3 cellular contexts compared by ENCODE assay signal in the genomic region with DNA sequence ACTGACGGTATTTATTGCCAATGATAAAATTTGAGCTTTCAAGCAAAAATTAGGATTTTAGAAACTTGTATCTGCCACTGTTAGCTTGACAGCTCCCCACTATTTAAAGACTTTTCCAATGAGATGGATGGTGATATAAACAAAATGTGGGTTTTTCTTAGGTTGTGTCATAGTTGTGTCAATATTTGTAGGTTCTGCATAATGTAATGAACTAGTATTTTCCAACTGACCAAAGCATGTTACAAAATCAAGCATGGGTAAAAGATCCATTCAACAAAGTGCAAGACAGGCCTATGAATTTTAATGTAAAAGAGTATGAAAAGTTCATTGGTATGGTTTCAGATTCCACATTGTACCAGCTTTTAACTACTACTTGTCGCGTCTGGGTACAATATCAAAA.
TF ChIP-seq lines count a peak whose summit lies in the region.

No MANE protein-coding gene starts in this region.

TF ChIP-seq in A549, 52 proteins besides CTCF, POLR2A, EP300 and RAD21 (continued from another document):
- TF ChIP-seq, protein P1, sequence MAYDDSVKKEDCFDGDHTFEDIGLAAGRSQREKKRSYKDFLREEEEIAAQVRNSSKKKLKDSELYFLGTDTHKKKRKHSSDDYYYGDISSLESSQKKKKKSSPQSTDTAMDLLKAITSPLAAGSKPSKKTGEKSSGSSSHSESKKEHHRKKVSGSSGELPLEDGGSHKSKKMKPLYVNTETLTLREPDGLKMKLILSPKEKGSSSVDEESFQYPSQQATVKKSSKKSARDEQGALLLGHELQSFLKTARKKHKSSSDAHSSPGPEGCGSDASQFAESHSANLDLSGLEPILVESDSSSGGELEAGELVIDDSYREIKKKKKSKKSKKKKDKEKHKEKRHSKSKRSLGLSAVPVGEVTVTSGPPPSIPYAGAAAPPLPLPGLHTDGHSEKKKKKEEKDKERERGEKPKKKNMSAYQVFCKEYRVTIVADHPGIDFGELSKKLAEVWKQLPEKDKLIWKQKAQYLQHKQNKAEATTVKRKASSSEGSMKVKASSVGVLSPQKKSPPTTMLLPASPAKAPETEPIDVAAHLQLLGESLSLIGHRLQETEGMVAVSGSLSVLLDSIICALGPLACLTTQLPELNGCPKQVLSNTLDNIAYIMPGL (CRISPR knock-in tag; IDR thresholded peaks at IDR 0.05; ENCODE audit: borderline replicate concordance), result no peak
- no peak for TF ChIP-seq CBX2 (IDR thresholded peaks at IDR 0.05; ENCODE audit: borderline replicate concordance, low read depth)
- no peak for TF ChIP-seq PHF8 (IDR thresholded peaks at IDR 0.05; ENCODE audit: borderline replicate concordance, low read depth)
- TF ChIP-seq ESRRA (IDR thresholded peaks at IDR 0.05; ENCODE audit: borderline replicate concordance, low read length), result no peak
- no peak for TF ChIP-seq CBX8 (IDR thresholded peaks at IDR 0.05)
- TF ChIP-seq JUN (IDR thresholded peaks at IDR 0.05), result no peak
- TF ChIP-seq ZFP36 (IDR thresholded peaks at IDR 0.05; ENCODE audit: borderline replicate concordance, partially characterized antibody), result no peak
- no peak for TF ChIP-seq NR3C1 (IDR thresholded peaks at IDR 0.05)
- TF ChIP-seq CEBPB (IDR thresholded peaks at IDR 0.05), result no peak
- no peak for TF ChIP-seq ZNF302 (CRISPR knock-in tag; IDR thresholded peaks at IDR 0.05)

TF ChIP-seq in GM12878, 131 proteins besides CTCF, POLR2A, EP300 and RAD21 (continued from another document):
- TF ChIP-seq, protein P2, sequence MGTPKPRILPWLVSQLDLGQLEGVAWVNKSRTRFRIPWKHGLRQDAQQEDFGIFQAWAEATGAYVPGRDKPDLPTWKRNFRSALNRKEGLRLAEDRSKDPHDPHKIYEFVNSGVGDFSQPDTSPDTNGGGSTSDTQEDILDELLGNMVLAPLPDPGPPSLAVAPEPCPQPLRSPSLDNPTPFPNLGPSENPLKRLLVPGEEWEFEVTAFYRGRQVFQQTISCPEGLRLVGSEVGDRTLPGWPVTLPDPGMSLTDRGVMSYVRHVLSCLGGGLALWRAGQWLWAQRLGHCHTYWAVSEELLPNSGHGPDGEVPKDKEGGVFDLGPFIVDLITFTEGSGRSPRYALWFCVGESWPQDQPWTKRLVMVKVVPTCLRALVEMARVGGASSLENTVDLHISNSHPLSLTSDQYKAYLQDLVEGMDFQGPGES (IDR thresholded peaks at IDR 0.05), result no peak
- TF ChIP-seq SUPT20H (IDR thresholded peaks at IDR 0.05; ENCODE audit: borderline replicate concordance, control insufficient read depth, low read depth, low read length) (no peak), BHLHE40 (IDR thresholded peaks at IDR 0.05; ENCODE audit: borderline replicate concordance in 1 of 2, low read depth in 2 of 2, low read length in 1 of 2) (no peak), BCL11A (IDR thresholded peaks at IDR 0.05; ENCODE audit: low read depth, low read length) (no peak), TBL1XR1 (IDR thresholded peaks at IDR 0.05; ENCODE audit: low read depth, low read length) (no peak), TCF12 (IDR thresholded peaks at IDR 0.05; ENCODE audit: low read depth, low read length) (no peak), SREBF1 (IDR thresholded peaks at IDR 0.05; ENCODE audit: low read length) (no peak), NFXL1 (IDR thresholded peaks at IDR 0.05; ENCODE audit: borderline replicate concordance) (no peak)
- TF ChIP-seq, protein P3, sequence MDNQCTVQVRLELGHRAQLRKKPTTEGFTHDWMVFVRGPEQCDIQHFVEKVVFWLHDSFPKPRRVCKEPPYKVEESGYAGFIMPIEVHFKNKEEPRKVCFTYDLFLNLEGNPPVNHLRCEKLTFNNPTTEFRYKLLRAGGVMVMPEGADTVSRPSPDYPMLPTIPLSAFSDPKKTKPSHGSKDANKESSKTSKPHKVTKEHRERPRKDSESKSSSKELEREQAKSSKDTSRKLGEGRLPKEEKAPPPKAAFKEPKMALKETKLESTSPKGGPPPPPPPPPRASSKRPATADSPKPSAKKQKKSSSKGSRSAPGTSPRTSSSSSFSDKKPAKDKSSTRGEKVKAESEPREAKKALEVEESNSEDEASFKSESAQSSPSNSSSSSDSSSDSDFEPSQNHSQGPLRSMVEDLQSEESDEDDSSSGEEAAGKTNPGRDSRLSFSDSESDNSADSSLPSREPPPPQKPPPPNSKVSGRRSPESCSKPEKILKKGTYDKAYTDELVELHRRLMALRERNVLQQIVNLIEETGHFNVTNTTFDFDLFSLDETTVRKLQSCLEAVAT (IDR thresholded peaks at IDR 0.05), result no peak
- TF ChIP-seq, protein P4, sequence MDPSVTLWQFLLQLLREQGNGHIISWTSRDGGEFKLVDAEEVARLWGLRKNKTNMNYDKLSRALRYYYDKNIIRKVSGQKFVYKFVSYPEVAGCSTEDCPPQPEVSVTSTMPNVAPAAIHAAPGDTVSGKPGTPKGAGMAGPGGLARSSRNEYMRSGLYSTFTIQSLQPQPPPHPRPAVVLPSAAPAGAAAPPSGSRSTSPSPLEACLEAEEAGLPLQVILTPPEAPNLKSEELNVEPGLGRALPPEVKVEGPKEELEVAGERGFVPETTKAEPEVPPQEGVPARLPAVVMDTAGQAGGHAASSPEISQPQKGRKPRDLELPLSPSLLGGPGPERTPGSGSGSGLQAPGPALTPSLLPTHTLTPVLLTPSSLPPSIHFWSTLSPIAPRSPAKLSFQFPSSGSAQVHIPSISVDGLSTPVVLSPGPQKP (IDR thresholded peaks at IDR 0.05; ENCODE audit: low read depth, low read length), result no peak
- TF ChIP-seq, protein P5, sequence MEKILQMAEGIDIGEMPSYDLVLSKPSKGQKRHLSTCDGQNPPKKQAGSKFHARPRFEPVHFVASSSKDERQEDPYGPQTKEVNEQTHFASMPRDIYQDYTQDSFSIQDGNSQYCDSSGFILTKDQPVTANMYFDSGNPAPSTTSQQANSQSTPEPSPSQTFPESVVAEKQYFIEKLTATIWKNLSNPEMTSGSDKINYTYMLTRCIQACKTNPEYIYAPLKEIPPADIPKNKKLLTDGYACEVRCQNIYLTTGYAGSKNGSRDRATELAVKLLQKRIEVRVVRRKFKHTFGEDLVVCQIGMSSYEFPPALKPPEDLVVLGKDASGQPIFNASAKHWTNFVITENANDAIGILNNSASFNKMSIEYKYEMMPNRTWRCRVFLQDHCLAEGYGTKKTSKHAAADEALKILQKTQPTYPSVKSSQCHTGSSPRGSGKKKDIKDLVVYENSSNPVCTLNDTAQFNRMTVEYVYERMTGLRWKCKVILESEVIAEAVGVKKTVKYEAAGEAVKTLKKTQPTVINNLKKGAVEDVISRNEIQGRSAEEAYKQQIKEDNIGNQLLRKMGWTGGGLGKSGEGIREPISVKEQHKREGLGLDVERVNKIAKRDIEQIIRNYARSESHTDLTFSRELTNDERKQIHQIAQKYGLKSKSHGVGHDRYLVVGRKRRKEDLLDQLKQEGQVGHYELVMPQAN (conservative IDR thresholded peaks at IDR 0.05), result no peak

TF ChIP-seq in liver, 16 proteins besides CTCF, POLR2A, EP300 and RAD21 (continued from another document):
- TF ChIP-seq, protein P6, sequence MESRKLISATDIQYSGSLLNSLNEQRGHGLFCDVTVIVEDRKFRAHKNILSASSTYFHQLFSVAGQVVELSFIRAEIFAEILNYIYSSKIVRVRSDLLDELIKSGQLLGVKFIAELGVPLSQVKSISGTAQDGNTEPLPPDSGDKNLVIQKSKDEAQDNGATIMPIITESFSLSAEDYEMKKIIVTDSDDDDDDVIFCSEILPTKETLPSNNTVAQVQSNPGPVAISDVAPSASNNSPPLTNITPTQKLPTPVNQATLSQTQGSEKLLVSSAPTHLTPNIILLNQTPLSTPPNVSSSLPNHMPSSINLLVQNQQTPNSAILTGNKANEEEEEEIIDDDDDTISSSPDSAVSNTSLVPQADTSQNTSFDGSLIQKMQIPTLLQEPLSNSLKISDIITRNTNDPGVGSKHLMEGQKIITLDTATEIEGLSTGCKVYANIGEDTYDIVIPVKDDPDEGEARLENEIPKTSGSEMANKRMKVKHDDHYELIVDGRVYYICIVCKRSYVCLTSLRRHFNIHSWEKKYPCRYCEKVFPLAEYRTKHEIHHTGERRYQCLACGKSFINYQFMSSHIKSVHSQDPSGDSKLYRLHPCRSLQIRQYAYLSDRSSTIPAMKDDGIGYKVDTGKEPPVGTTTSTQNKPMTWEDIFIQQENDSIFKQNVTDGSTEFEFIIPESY (IDR thresholded peaks at IDR 0.05), result peak; percentile 19
- TF ChIP-seq GABPA (IDR thresholded peaks at IDR 0.05 in 1 of 2, conservative IDR thresholded peaks at IDR 0.05 in 1 of 2), result no peak
- TF ChIP-seq YY1 (IDR thresholded peaks at IDR 0.05), result peak; percentile 80
- TF ChIP-seq FOXA1 (IDR thresholded peaks at IDR 0.05), result peak; percentile 39
- TF ChIP-seq SP1 (IDR thresholded peaks at IDR 0.05), result peak; percentile 16
- peak; percentile 65 to 81 for TF ChIP-seq JUND (IDR thresholded peaks at IDR 0.05)
- no peak for TF ChIP-seq NR2F2 (IDR thresholded peaks at IDR 0.05)
- TF ChIP-seq, protein P7, sequence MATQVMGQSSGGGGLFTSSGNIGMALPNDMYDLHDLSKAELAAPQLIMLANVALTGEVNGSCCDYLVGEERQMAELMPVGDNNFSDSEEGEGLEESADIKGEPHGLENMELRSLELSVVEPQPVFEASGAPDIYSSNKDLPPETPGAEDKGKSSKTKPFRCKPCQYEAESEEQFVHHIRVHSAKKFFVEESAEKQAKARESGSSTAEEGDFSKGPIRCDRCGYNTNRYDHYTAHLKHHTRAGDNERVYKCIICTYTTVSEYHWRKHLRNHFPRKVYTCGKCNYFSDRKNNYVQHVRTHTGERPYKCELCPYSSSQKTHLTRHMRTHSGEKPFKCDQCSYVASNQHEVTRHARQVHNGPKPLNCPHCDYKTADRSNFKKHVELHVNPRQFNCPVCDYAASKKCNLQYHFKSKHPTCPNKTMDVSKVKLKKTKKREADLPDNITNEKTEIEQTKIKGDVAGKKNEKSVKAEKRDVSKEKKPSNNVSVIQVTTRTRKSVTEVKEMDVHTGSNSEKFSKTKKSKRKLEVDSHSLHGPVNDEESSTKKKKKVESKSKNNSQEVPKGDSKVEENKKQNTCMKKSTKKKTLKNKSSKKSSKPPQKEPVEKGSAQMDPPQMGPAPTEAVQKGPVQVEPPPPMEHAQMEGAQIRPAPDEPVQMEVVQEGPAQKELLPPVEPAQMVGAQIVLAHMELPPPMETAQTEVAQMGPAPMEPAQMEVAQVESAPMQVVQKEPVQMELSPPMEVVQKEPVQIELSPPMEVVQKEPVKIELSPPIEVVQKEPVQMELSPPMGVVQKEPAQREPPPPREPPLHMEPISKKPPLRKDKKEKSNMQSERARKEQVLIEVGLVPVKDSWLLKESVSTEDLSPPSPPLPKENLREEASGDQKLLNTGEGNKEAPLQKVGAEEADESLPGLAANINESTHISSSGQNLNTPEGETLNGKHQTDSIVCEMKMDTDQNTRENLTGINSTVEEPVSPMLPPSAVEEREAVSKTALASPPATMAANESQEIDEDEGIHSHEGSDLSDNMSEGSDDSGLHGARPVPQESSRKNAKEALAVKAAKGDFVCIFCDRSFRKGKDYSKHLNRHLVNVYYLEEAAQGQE (IDR thresholded peaks at IDR 0.05), result peak; percentile 32
- peak; percentile 59 for TF ChIP-seq FOXA2 (IDR thresholded peaks at IDR 0.05)
TF ChIP-seq in liver: peak in this region for 9.
